In genomic region chr17:71655542-71655941, GRCh38 we compare ENCODE assay signal across 27 cellular contexts.
"Had no signal": no experiment of that assay in that cellular context is flagged by ENCODE, and none has a peak within 500 bp of the region (broad histone marks: within the 10 kb centered on the region; RNA-seq: fewer than 3 reads in every experiment).

No MANE protein-coding gene starts in this region.

- FAIRE-seq: urothelium cell line had no signal

- DNase-seq: stimulated activated CD4-positive, alpha-beta T cell treated with anti-CD3 and anti-CD28 coated beads, Interleukin-2, amount 100 ng/mL, for 48 hours; stimulated activated CD4-positive, alpha-beta T cell treated with anti-CD3 and anti-CD28 coated beads, Interleukin-4, amount 100 ng/mL, for 1 hour; stimulated activated CD4-positive, alpha-beta T cell treated with anti-CD3 and anti-CD28 coated beads, Interleukin-4, amount 100 ng/mL, for 24 hours; stimulated activated CD4-positive, alpha-beta T cell treated with anti-CD3 and anti-CD28 coated beads, Interleukin-4, amount 100 ng/mL, for 4 hours; stimulated activated CD8-positive, alpha-beta memory T cell treated with anti-CD3 and anti-CD28 coated beads, Interleukin-4, amount 100 ng/mL, for 48 hours; stimulated activated naive B cell treated with anti-CD40 and anti-IgM and Interleukin-4, amounts not matched to agents 10 μg/mL and 1 μg/mL and 100 μg/mL, for 72 hours; stimulated activated naive CD4-positive, alpha-beta T cell; stimulated activated naive CD4-positive, alpha-beta T cell treated with Interleukin-2 at 50 U/mL for 16 hours; stimulated activated naive CD8-positive, alpha-beta T cell treated with anti-CD3 and anti-CD28 coated beads, Interleukin-15, amount 100 ng/mL, for 72 hours; stimulated activated naive CD8-positive, alpha-beta T cell treated with anti-CD3 and anti-CD28 coated beads, Interleukin-15, Interleukin-2, amounts not matched to agents 100 U/mL and 50 U/mL, for 24 hours; stomach; substantia nigra; testis; thyroid gland; tibial artery; transverse colon; trophoblast cell; upper lobe of left lung; upper lobe of right lung; uterus had no signal

- H3K9me3 ChIP-seq: stomach, suprapubic skin, testis, thoracic aorta, thyroid gland, tibial artery, tibial nerve, transverse colon, upper lobe of left lung, upper lobe of right lung, uterus, vagina had no signal

- H3K27me3 ChIP-seq: stomach, suprapubic skin, testis, thyroid gland, tibial artery, tibial nerve, transverse colon, upper lobe of left lung, upper lobe of right lung, uterus, vagina had no signal

- H3K4me1 ChIP-seq: stomach, suprapubic skin, testis, thyroid gland, tibial artery, tibial nerve, transverse colon, upper lobe of left lung, upper lobe of right lung, uterus, vagina had no signal

- ATAC-seq: stimulated activated effector memory CD8-positive, alpha-beta T cell treated with anti-CD3 and anti-CD28 coated beads, Interleukin-12 subunit alpha, Interleukin-12 subunit beta, amount 100 ng/mL, for 72 hours; stimulated activated memory B cell treated with anti-CD40 and anti-IgM and Interleukin-4, amounts not matched to agents 10 μg/mL and 1 μg/mL and 100 μg/mL, for 72 hours; stimulated activated naive B cell treated with anti-CD40 and anti-IgM and Interleukin-4, amounts not matched to agents 10 μg/mL and 1 μg/mL and 100 μg/mL, for 72 hours; stimulated activated naive CD8-positive, alpha-beta T cell treated with anti-CD3 and anti-CD28 coated beads, Interleukin-15, amount 100 ng/mL, for 72 hours; stimulated activated naive CD8-positive, alpha-beta T cell treated with anti-CD3 and anti-CD28 coated beads, Interleukin-15, Interleukin-2, amounts not matched to agents 100 U/mL and 50 U/mL, for 24 hours; upper lobe of right lung had no signal

- H3K4me3 ChIP-seq: stomach, suprapubic skin, testis, thoracic aorta, thyroid gland, tibial artery, tibial nerve, transverse colon, upper lobe of left lung, upper lobe of right lung, uterus, vagina had no signal

- H3K27ac ChIP-seq: stomach, suprapubic skin, testis, thoracic aorta, thyroid gland, tibial artery, tibial nerve, transverse colon, upper lobe of left lung, upper lobe of right lung, uterus, vagina had no signal

- H3K36me3 ChIP-seq: stomach, suprapubic skin, thoracic aorta, thyroid gland, tibial artery, tibial nerve, transverse colon, upper lobe of left lung, upper lobe of right lung, uterus, vagina had no signal
